Comparison of ENCODE assay signal across 14 cellular contexts in the genomic region with DNA sequence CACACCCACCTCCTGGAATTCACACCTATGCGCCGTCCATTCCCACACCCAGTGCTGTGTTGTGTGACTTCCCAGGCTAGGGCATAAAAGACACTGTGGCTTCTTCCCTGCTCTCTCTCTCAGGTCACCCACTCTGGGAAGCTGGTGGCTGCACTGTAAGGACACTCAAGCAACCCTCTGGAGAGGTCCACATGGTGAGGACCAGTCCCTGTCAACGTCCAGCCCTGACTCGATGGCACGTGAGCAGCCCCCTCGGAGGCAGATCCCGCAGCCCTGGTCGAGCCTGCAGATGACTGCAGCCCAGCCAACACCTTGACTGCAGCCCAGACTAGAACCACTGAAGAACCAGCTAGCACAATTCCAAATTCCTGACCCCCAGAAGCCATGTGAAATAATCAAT. TPM values are rescaled to one million over a fixed set of nuclear protein-coding genes. Genes with fewer than 3 reads are reported as not detected.
DNase-seq lines count a peak whose midpoint lies in the region; ATAC-seq and TF ChIP-seq lines count a peak whose summit lies in the region.
"Had no signal": no experiment of that assay in that cellular context is flagged by ENCODE, and none has a peak within 500 bp of the region (broad histone marks: within the 10 kb centered on the region; RNA-seq: fewer than 3 reads in every experiment).

No MANE protein-coding gene starts in this region.

- intact Hi-C loops in sciatic nerve (cut with DNase I) = no loop called here

- H3K36me3 ChIP-seq in neural progenitor cell = no peaks in the 10 kb centered on the region
- H3K36me3 ChIP-seq: BLaER1 treated with 17β-estradiol and CSF1 and Interleukin-3, amounts not matched to agents 10 nM and 100 nM had no signal

- no peak overlapping the region for H2AFZ ChIP-seq in neural progenitor cell (replicated peaks)

- H3K4me1 ChIP-seq in neural progenitor cell = peaks cover 10% of the 10 kb centered on the region

- DNase-seq in activated effector memory CD4-positive, alpha-beta T cell treated with anti-CD3 and anti-CD28 coated beads, Interleukin-2, amount 50 U/mL, for 16 hours = peak; percentile 48
- no peak for DNase-seq in activated effector memory CD4-positive, alpha-beta T cell treated with Interleukin-2 at 50 U/mL for 16 hours
- DNase-seq in neural progenitor cell (ENCODE audit: low spot score) (no peak), sciatic nerve (ENCODE audit: low spot score) (peak; percentile 59)
- no peak for DNase-seq in stimulated activated CD4-positive, alpha-beta T cell treated with anti-CD3 and anti-CD28 coated beads, Interleukin-15, amount 100 ng/mL, for 24 hours
- DNase-seq in activated CD8-positive, alpha-beta memory T cell treated with anti-CD3 and anti-CD28 coated beads, Interleukin-2, amount 50 U/mL, for 48 hours = no peak
- DNase-seq in stimulated activated CD4-positive, alpha-beta T cell treated with anti-CD3 and anti-CD28 coated beads, Interleukin-2, amount 100 ng/mL, for 24 hours = no peak
- DNase-seq: 8988T; CD4-positive, CD25-positive, alpha-beta regulatory T cell; DMS53; GF-D8; HCEC 1CT; HFFc6 had no signal

- H3K4me3 ChIP-seq in neural progenitor cell = no peak overlapping the region
- H3K4me3 ChIP-seq: BLaER1 treated with 17β-estradiol and CSF1 and Interleukin-3, amounts not matched to agents 10 nM and 100 nM had no signal

- peaks cover 2% of the 10 kb centered on the region for H3F3A ChIP-seq in neural progenitor cell (ENCODE audit: low read depth)

- H3K27ac Mint-ChIP-seq in neural progenitor cell = peak overlapping the region; percentile 76
- H3K27ac Mint-ChIP-seq: CD4-positive, CD25-positive, alpha-beta regulatory T cell; HFFc6 had no signal

- no peaks in the 10 kb centered on the region for H4K20me1 ChIP-seq in neural progenitor cell (ENCODE audit: low read depth)

- H3K36me3 Mint-ChIP-seq in neural progenitor cell = no peaks in the 10 kb centered on the region

- H3K27me3 Mint-ChIP-seq in neural progenitor cell (ENCODE audit: insufficient read depth, low read depth) = peaks cover 3% of the 10 kb centered on the region
- H3K27me3 Mint-ChIP-seq: CD4-positive, CD25-positive, alpha-beta regulatory T cell had no signal

- H3K4me2 ChIP-seq in neural progenitor cell = no peak overlapping the region
- H3K4me2 ChIP-seq: BLaER1 treated with 17β-estradiol and CSF1 and Interleukin-3, amounts not matched to agents 10 nM and 100 nM had no signal

- ATAC-seq in sciatic nerve = no peak

- H3K9ac ChIP-seq in neural progenitor cell = no peak overlapping the region
- H3K9ac ChIP-seq: BLaER1 treated with 17β-estradiol and CSF1 and Interleukin-3, amounts not matched to agents 10 nM and 100 nM had no signal

- H3K9me3 Mint-ChIP-seq in neural progenitor cell = no peaks in the 10 kb centered on the region
- H3K9me3 Mint-ChIP-seq: CD4-positive, CD25-positive, alpha-beta regulatory T cell; HFFc6 had no signal

- TF ChIP-seq CTCF in neural progenitor cell (IDR thresholded peaks at IDR 0.05) = no peak

- no peaks in the 10 kb centered on the region for H3K9me3 ChIP-seq in neural progenitor cell (ENCODE audit: low read depth)
- H3K9me3 ChIP-seq: BLaER1 treated with 17β-estradiol and CSF1 and Interleukin-3, amounts not matched to agents 10 nM and 100 nM had no signal

- H3K27ac ChIP-seq in neural progenitor cell = no peak overlapping the region
- H3K27ac ChIP-seq: BLaER1 treated with 17β-estradiol and CSF1 and Interleukin-3, amounts not matched to agents 10 nM and 100 nM had no signal

- peaks cover 30% of the 10 kb centered on the region for H3K4me1 Mint-ChIP-seq in neural progenitor cell

- H3K79me2 ChIP-seq in neural progenitor cell (ENCODE audit: low read depth) = no peaks in the 10 kb centered on the region

- no peaks in the 10 kb centered on the region for H3K27me3 ChIP-seq in neural progenitor cell
- H3K27me3 ChIP-seq: BLaER1 treated with 17β-estradiol and CSF1 and Interleukin-3, amounts not matched to agents 10 nM and 100 nM had no signal

- H3K4me3 Mint-ChIP-seq in neural progenitor cell = peak overlapping the region; percentile 30
- H3K4me3 Mint-ChIP-seq: CD4-positive, CD25-positive, alpha-beta regulatory T cell; HFFc6 had no signal

RNA-seq across cellular contexts. Expression of gene CBX7, which starts 16.2 kb away (rescaled TPM):
- total RNA-seq in neural progenitor cell (ENCODE audit: low replicate concordance) = 0.71 and 7.7 TPM in 2 replicates
- total RNA-seq in sciatic nerve = 115 TPM

RNA-seq across cellular contexts. Expression of gene APOBEC3H, which starts 39.3 kb away (rescaled TPM):
- total RNA-seq in neural progenitor cell (ENCODE audit: low replicate concordance) (0.87 and 1.4 TPM in 2 replicates), sciatic nerve (1.1 TPM)

RNA-seq across cellular contexts. Expression of gene APOBEC3G, which starts 59.2 kb away (rescaled TPM):
- total RNA-seq in neural progenitor cell (ENCODE audit: low replicate concordance) (0.30 and 0.90 TPM in 2 replicates), sciatic nerve (8.9 TPM)

Comparison
In these comparisons a context has a peak if more than half of its experiments do, and no peak if none do; other contexts are left out.
1. DNase-seq: peak in activated effector memory CD4-positive, alpha-beta T cell treated with anti-CD3 and anti-CD28 coated beads, Interleukin-2, amount 50 U/mL, for 16 hours (single experiment) and sciatic nerve (single experiment); none in activated effector memory CD4-positive, alpha-beta T cell treated with Interleukin-2 at 50 U/mL for 16 hours (single experiment), neural progenitor cell (single experiment), stimulated activated CD4-positive, alpha-beta T cell treated with anti-CD3 and anti-CD28 coated beads, Interleukin-15, amount 100 ng/mL, for 24 hours (single experiment), activated CD8-positive, alpha-beta memory T cell treated with anti-CD3 and anti-CD28 coated beads, Interleukin-2, amount 50 U/mL, for 48 hours (single experiment) and stimulated activated CD4-positive, alpha-beta T cell treated with anti-CD3 and anti-CD28 coated beads, Interleukin-2, amount 100 ng/mL, for 24 hours (0 of 2).
2. RNA of gene CBX7, which starts 16.2 kb away (total RNA-seq): 115 TPM in sciatic nerve (single experiment); 0.71 to 7.7 TPM in neural progenitor cell; every median in the first group is over 10 times any median in the second.